14 cellular contexts compared by ENCODE assay signal in genomic region chr11:9570313-9570712, GRCh38. TPM values are rescaled to one million over a fixed set of nuclear protein-coding genes. Genes with fewer than 3 reads are reported as not detected.
DNase-seq lines count a peak whose midpoint lies in the region; ATAC-seq and TF ChIP-seq lines count a peak whose summit lies in the region.
"Had no signal": no experiment of that assay in that cellular context is flagged by ENCODE, and none has a peak within 500 bp of the region (broad histone marks: within the 10 kb centered on the region; RNA-seq: fewer than 3 reads in every experiment).

No MANE protein-coding gene starts in this region.

- H3K4me3 ChIP-seq in right atrium auricular region, result no peak overlapping the region
- H3K4me3 ChIP-seq in esophagus squamous epithelium, result no peak overlapping the region
- H3K4me3 ChIP-seq in osteoblast (ENCODE audit: insufficient read depth, low read length), result no peak overlapping the region
- H3K4me3 ChIP-seq in vagina, result no peak overlapping the region

- intact Hi-C loops in left ventricle myocardium superior (cut with micrococcal nuclease) (loop anchor here (10.0 kb wide), 1 partner anchor 46 kb away; no protein-coding TSS in a partner anchor), esophagus squamous epithelium (cut with DNase I) (no loop called here), vagina (cut with DNase I) (loop anchor here (5.0 kb wide), 1 partner anchor 42 kb away; no protein-coding TSS in a partner anchor)

- H3K4me2 ChIP-seq in osteoblast (ENCODE audit: insufficient read depth, low read length), result no peak overlapping the region

- 66 to 95% methylated on average over 4 of the region's 4 CpGs for WGBS in esophagus squamous epithelium, 2 donors

- TF ChIP-seq POLR2A in esophagus squamous epithelium (IDR thresholded peaks at IDR 0.05) (no peak), vagina (IDR thresholded peaks at IDR 0.05) (no peak)

- no peaks in the 10 kb centered on the region for H3K27me3 Mint-ChIP-seq in activated T-helper 17 cell treated with anti-CD3 and anti-CD28 coated beads, Interleukin-2, amount 50 U/mL, for 72 hours

- H3K9me3 ChIP-seq in right atrium auricular region, result no peaks in the 10 kb centered on the region
- H3K9me3 ChIP-seq in esophagus squamous epithelium, result no peaks in the 10 kb centered on the region
- H3K9me3 ChIP-seq in osteoblast (ENCODE audit: low read depth, low read length), result no peaks in the 10 kb centered on the region
- H3K9me3 ChIP-seq in vagina, result no peaks in the 10 kb centered on the region

- no peak for ATAC-seq in left ventricle myocardium superior
- no peak for ATAC-seq in activated T-helper 17 cell treated with anti-CD3 and anti-CD28 coated beads, Interleukin-2, amount 50 U/mL, for 72 hours (replicated peaks)
- ATAC-seq in GM19023 (IDR thresholded peaks at IDR 0.05; ENCODE audit: unreplicated experiment), result no peak
- ATAC-seq: stimulated activated naive CD8-positive, alpha-beta T cell treated with anti-CD3 and anti-CD28 coated beads, Interleukin-15, amount 100 ng/mL, for 72 hours had no signal

- H3K27me3 ChIP-seq in right atrium auricular region (no peaks in the 10 kb centered on the region), esophagus squamous epithelium (no peaks in the 10 kb centered on the region), osteoblast (ENCODE audit: insufficient read depth, low read length) (no peaks in the 10 kb centered on the region), vagina (no peaks in the 10 kb centered on the region)

- no peak overlapping the region for H2AFZ ChIP-seq in osteoblast (ENCODE audit: low read length)

- H3K4me3 Mint-ChIP-seq in activated T-helper 17 cell treated with anti-CD3 and anti-CD28 coated beads, Interleukin-2, amount 50 U/mL, for 72 hours, result no peak overlapping the region
- H3K4me3 Mint-ChIP-seq: stimulated activated naive CD8-positive, alpha-beta T cell treated with anti-CD3 and anti-CD28 coated beads, Interleukin-15, amount 100 ng/mL, for 72 hours; T-helper 1 cell treated with Interleukin-12 subunit alpha and Interleukin-12 subunit beta and Interleukin-4 antibody, amounts not matched to agents 30 μg/mL and 1 μg/mL, for 36 hours had no signal

- no peak overlapping the region for H3K27ac Mint-ChIP-seq in activated T-helper 17 cell treated with anti-CD3 and anti-CD28 coated beads, Interleukin-2, amount 50 U/mL, for 72 hours
- H3K27ac Mint-ChIP-seq: stimulated activated naive CD8-positive, alpha-beta T cell treated with anti-CD3 and anti-CD28 coated beads, Interleukin-15, amount 100 ng/mL, for 72 hours; T-helper 1 cell treated with Interleukin-12 subunit alpha and Interleukin-12 subunit beta and Interleukin-4 antibody, amounts not matched to agents 30 μg/mL and 1 μg/mL, for 36 hours had no signal

- H3K4me1 Mint-ChIP-seq in activated T-helper 17 cell treated with anti-CD3 and anti-CD28 coated beads, Interleukin-2, amount 50 U/mL, for 72 hours, result peaks cover 23% of the 10 kb centered on the region

- TF ChIP-seq CTCF in right atrium auricular region (IDR thresholded peaks at IDR 0.05) (no peak), esophagus squamous epithelium (IDR thresholded peaks at IDR 0.05) (no peak), osteoblast (IDR thresholded peaks at IDR 0.05; ENCODE audit: extremely low read depth, low read depth, low read length) (no peak), vagina (IDR thresholded peaks at IDR 0.05) (no peak)

- peaks cover 0 to 60% of the 10 kb centered on the region in 2 donors for H3K4me1 ChIP-seq in right atrium auricular region
- H3K4me1 ChIP-seq in esophagus squamous epithelium, result peaks cover 28 to 73% (median 54%) of the 10 kb centered on the region in 3 donors
- H3K4me1 ChIP-seq in osteoblast (ENCODE audit: insufficient read depth, low read length), result peaks cover 49% of the 10 kb centered on the region
- H3K4me1 ChIP-seq in vagina, result peaks cover 64% of the 10 kb centered on the region

- no peaks in the 10 kb centered on the region for H4K20me1 ChIP-seq in osteoblast (ENCODE audit: insufficient read depth, low read length)

- DNase-seq in right atrium auricular region (ENCODE audit: low spot score), result no peak
- DNase-seq in left ventricle myocardium superior, result no peak
- DNase-seq in esophagus squamous epithelium (lab: John Stamatoyannopoulos, UW), result no peak
- no peak for DNase-seq in osteoblast (ENCODE audit: insufficient read length, low spot score, missing footprints)
- no peak for DNase-seq in vagina (ENCODE audit: extremely low spot score in 2 of 2)
- no peak for DNase-seq in NCI-H1436 (lab: John Stamatoyannopoulos, UW)
- DNase-seq: activated CD4-positive, alpha-beta T cell treated with anti-CD3 and anti-CD28 coated beads for 48 hours; amygdala; NCI-H1105; NCI-H446 treated with DMSO at 0.1 percent for 48 hours; stimulated activated naive CD8-positive, alpha-beta T cell treated with anti-CD3 and anti-CD28 coated beads, Interleukin-15, amount 100 ng/mL, for 72 hours had no signal

- H3K36me3 Mint-ChIP-seq in activated T-helper 17 cell treated with anti-CD3 and anti-CD28 coated beads, Interleukin-2, amount 50 U/mL, for 72 hours (ENCODE audit: low read depth), result peaks cover 10% of the 10 kb centered on the region

- H3K9me3 Mint-ChIP-seq in activated T-helper 17 cell treated with anti-CD3 and anti-CD28 coated beads, Interleukin-2, amount 50 U/mL, for 72 hours, result no peaks in the 10 kb centered on the region
- H3K9me3 Mint-ChIP-seq: stimulated activated naive CD8-positive, alpha-beta T cell treated with anti-CD3 and anti-CD28 coated beads, Interleukin-15, amount 100 ng/mL, for 72 hours; T-helper 1 cell treated with Interleukin-12 subunit alpha and Interleukin-12 subunit beta and Interleukin-4 antibody, amounts not matched to agents 30 μg/mL and 1 μg/mL, for 36 hours had no signal

- peaks cover 17% of the 10 kb centered on the region for H3K79me2 ChIP-seq in osteoblast (ENCODE audit: insufficient read depth, low read length)

- H3K36me3 ChIP-seq in right atrium auricular region, result no peaks in the 10 kb centered on the region
- H3K36me3 ChIP-seq in esophagus squamous epithelium, result no peaks in the 10 kb centered on the region
- no peaks in the 10 kb centered on the region for H3K36me3 ChIP-seq in osteoblast (ENCODE audit: insufficient read depth, low read length)
- no peaks in the 10 kb centered on the region for H3K36me3 ChIP-seq in vagina

- peak overlapping the region; percentile 89 to 99 for H3K27ac ChIP-seq in right atrium auricular region
- peak overlapping the region; percentile 92 to 99 (median 98) for H3K27ac ChIP-seq in esophagus squamous epithelium
- peak overlapping the region; percentile 97 for H3K27ac ChIP-seq in osteoblast (ENCODE audit: low read depth, low read length)
- peak overlapping the region; percentile 95 for H3K27ac ChIP-seq in vagina

RNA-seq across cellular contexts. Expression of gene WEE1, which starts 3.2 kb away (rescaled TPM):
- total RNA-seq in right atrium auricular region (100 to 1,000 TPM in 1 of 2 donors, 10 to 100 TPM in 1; 52.0 to 103 TPM), left ventricle myocardium superior (38.3 TPM), esophagus squamous epithelium (10 to 100 TPM; 20.1 to 38.7 (median 36.5) TPM), osteoblast (28.3 and 32.2 TPM in 2 replicates), vagina (22.1 TPM)
- 10 to 100 TPM; 46.9 to 51.2 TPM for total RNA-seq in activated T-helper 17 cell treated with anti-CD3 and anti-CD28 coated beads, Interleukin-2, amount 50 U/mL, for 72 hours
